1 cellular context compared by ENCODE assay signal in genomic region chr11:75582935-75583709, GRCh38.
TF ChIP-seq lines count a peak whose summit lies in the region.

No MANE protein-coding gene starts in this region.

TF ChIP-seq in WTC11, 78 proteins besides CTCF, POLR2A, EP300 and RAD21 (continued from another document):
- TF ChIP-seq PRDM15 (CRISPR knock-in tag; IDR thresholded peaks at IDR 0.05) (peak; percentile 69), USF2 (CRISPR knock-in tag; IDR thresholded peaks at IDR 0.05) (0 out of 2 replicates have a peak, but pooled peaks have one; percentile 16), GTF2I (CRISPR knock-in tag; conservative IDR thresholded peaks at IDR 0.05) (no peak), TEAD4 (CRISPR knock-in tag; IDR thresholded peaks at IDR 0.05) (no peak), ZNF121 (CRISPR knock-in tag; IDR thresholded peaks at IDR 0.05) (no peak), JAZF1 (CRISPR knock-in tag; IDR thresholded peaks at IDR 0.05) (no peak), IRF1 (CRISPR knock-in tag; IDR thresholded peaks at IDR 0.05) (no peak), RORB (CRISPR knock-in tag; IDR thresholded peaks at IDR 0.05) (no peak), OVOL2 (CRISPR knock-in tag; IDR thresholded peaks at IDR 0.05; ENCODE audit: borderline replicate concordance) (no peak), TP53 (CRISPR knock-in tag; IDR thresholded peaks at IDR 0.05) (no peak), ZNF425 (CRISPR knock-in tag; conservative IDR thresholded peaks at IDR 0.05) (no peak), NFATC4 (CRISPR knock-in tag; IDR thresholded peaks at IDR 0.05) (no peak), TEAD1 (CRISPR knock-in tag; IDR thresholded peaks at IDR 0.05) (no peak), HMGA2 (CRISPR knock-in tag; IDR thresholded peaks at IDR 0.05) (no peak), NR3C1 (CRISPR knock-in tag; conservative IDR thresholded peaks at IDR 0.05; ENCODE audit: low read depth) (0 out of 2 replicates have a peak, but pooled peaks have one; percentile 65), ZNF512 (CRISPR knock-in tag; IDR thresholded peaks at IDR 0.05; ENCODE audit: borderline replicate concordance) (no peak), MXD4 (CRISPR knock-in tag; IDR thresholded peaks at IDR 0.05; ENCODE audit: borderline replicate concordance) (no peak), ATF3 (CRISPR knock-in tag; conservative IDR thresholded peaks at IDR 0.05) (no peak), ATF2 (CRISPR knock-in tag; IDR thresholded peaks at IDR 0.05; ENCODE audit: borderline replicate concordance, low read depth) (no peak), HMGXB4 (CRISPR knock-in tag; IDR thresholded peaks at IDR 0.05) (peak; percentile 97), FOXK1 (CRISPR knock-in tag; IDR thresholded peaks at IDR 0.05) (peak; percentile 49; the same call in 1 of the 2 replicates), TCF7 (CRISPR knock-in tag; IDR thresholded peaks at IDR 0.05; ENCODE audit: low read depth) (no peak), NR1H2 (CRISPR knock-in tag; IDR thresholded peaks at IDR 0.05) (no peak), SOX15 (CRISPR knock-in tag; IDR thresholded peaks at IDR 0.05) (no peak), ZNF219 (CRISPR knock-in tag; IDR thresholded peaks at IDR 0.05; ENCODE audit: borderline replicate concordance) (no peak), PREB (CRISPR knock-in tag; IDR thresholded peaks at IDR 0.05; ENCODE audit: borderline replicate concordance) (no peak), SMAD4 (CRISPR knock-in tag; IDR thresholded peaks at IDR 0.05) (no peak), ZSCAN18 (CRISPR knock-in tag; IDR thresholded peaks at IDR 0.05) (no peak), ZBTB21 (CRISPR knock-in tag; IDR thresholded peaks at IDR 0.05; ENCODE audit: borderline replicate concordance) (peak; percentile 73; the same call in 1 of the 2 replicates), CDX4 (CRISPR knock-in tag; IDR thresholded peaks at IDR 0.05; ENCODE audit: borderline replicate concordance) (no peak), SMAD3 (CRISPR knock-in tag; IDR thresholded peaks at IDR 0.05; ENCODE audit: borderline replicate concordance) (no peak), ZNF416 (CRISPR knock-in tag; IDR thresholded peaks at IDR 0.05) (no peak), ZNF423 (CRISPR knock-in tag; IDR thresholded peaks at IDR 0.05) (no peak), ZNF532 (CRISPR knock-in tag; IDR thresholded peaks at IDR 0.05; ENCODE audit: borderline replicate concordance) (no peak)
